ENCODE assay signal across 1 cellular context in the genomic region with DNA sequence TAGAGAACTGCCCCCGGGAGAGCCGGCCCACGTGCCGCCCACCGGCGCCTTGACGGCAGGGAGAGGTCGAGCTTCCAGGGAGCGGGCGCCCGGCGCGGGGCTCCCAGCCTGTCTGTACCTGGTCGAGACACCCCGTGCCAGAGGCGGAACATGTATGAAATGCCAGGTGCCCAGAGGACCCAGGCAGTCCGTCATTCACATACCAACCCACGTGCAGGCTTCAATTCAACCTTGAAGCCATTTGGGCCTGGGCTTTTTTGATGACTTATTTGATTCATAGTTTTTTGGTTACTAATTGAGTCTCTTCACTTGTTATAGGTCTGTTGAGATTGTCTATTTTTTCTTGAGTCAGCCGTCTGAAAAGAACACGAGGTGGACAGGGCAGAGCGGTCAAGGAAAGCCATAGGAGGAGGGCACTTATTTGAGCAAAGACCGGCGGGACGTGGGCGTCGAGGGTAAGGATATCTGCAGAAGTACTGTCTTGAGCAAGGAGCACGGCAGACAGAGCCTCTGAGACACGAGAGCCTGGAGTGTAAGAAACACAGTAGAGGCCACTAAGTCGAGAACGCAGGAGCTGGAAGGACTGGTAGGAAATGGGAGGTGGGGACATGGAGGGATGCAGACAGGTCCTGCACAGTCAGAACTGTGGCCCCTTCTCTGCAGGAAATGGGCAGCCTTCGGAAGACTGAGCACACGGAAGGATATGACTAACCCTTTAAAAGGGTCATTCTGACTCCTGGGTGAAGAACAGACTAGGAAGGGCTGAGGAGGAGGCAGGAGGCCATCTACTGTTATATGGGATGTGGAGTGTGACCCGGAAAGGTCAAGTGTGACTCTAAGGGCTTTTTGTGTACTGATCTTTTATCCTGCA.
TF ChIP-seq lines count a peak whose summit lies in the region.

No MANE protein-coding gene starts in this region.

TF ChIP-seq in WTC11, 78 proteins besides CTCF, POLR2A, EP300 and RAD21 (continued from another document):
- TF ChIP-seq, protein P1, sequence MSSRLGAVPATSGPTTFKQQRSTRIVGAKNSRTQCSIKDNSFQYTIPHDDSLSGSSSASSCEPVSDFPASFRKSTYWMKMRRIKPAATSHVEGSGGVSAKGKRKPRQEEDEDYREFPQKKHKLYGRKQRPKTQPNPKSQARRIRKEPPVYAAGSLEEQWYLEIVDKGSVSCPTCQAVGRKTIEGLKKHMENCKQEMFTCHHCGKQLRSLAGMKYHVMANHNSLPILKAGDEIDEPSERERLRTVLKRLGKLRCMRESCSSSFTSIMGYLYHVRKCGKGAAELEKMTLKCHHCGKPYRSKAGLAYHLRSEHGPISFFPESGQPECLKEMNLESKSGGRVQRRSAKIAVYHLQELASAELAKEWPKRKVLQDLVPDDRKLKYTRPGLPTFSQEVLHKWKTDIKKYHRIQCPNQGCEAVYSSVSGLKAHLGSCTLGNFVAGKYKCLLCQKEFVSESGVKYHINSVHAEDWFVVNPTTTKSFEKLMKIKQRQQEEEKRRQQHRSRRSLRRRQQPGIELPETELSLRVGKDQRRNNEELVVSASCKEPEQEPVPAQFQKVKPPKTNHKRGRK (CRISPR knock-in tag; IDR thresholded peaks at IDR 0.05; ENCODE audit: borderline replicate concordance), result no peak
- TF ChIP-seq HMGA2 (CRISPR knock-in tag; IDR thresholded peaks at IDR 0.05), result no peak
- TF ChIP-seq, protein P2, sequence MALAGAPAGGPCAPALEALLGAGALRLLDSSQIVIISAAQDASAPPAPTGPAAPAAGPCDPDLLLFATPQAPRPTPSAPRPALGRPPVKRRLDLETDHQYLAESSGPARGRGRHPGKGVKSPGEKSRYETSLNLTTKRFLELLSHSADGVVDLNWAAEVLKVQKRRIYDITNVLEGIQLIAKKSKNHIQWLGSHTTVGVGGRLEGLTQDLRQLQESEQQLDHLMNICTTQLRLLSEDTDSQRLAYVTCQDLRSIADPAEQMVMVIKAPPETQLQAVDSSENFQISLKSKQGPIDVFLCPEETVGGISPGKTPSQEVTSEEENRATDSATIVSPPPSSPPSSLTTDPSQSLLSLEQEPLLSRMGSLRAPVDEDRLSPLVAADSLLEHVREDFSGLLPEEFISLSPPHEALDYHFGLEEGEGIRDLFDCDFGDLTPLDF (CRISPR knock-in tag; IDR thresholded peaks at IDR 0.05), result peak; percentile 11; the same call in 1 of the 2 replicates
- TF ChIP-seq, protein P3, sequence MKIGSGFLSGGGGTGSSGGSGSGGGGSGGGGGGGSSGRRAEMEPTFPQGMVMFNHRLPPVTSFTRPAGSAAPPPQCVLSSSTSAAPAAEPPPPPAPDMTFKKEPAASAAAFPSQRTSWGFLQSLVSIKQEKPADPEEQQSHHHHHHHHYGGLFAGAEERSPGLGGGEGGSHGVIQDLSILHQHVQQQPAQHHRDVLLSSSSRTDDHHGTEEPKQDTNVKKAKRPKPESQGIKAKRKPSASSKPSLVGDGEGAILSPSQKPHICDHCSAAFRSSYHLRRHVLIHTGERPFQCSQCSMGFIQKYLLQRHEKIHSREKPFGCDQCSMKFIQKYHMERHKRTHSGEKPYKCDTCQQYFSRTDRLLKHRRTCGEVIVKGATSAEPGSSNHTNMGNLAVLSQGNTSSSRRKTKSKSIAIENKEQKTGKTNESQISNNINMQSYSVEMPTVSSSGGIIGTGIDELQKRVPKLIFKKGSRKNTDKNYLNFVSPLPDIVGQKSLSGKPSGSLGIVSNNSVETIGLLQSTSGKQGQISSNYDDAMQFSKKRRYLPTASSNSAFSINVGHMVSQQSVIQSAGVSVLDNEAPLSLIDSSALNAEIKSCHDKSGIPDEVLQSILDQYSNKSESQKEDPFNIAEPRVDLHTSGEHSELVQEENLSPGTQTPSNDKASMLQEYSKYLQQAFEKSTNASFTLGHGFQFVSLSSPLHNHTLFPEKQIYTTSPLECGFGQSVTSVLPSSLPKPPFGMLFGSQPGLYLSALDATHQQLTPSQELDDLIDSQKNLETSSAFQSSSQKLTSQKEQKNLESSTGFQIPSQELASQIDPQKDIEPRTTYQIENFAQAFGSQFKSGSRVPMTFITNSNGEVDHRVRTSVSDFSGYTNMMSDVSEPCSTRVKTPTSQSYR (CRISPR knock-in tag; IDR thresholded peaks at IDR 0.05), result no peak
TF ChIP-seq in WTC11: peak in this region for 2.
